Comparison of ENCODE assay signal across 1 cellular context in genomic region chr2:149544692-149545091, GRCh38.
TF ChIP-seq lines count a peak whose summit lies in the region.

No MANE protein-coding gene starts in this region.

TF ChIP-seq in WTC11, 78 proteins besides CTCF, POLR2A, EP300 and RAD21 (continued from another document):
- TF ChIP-seq GRHL2 (CRISPR knock-in tag; IDR thresholded peaks at IDR 0.05; ENCODE audit: insufficient replicate concordance, severe bottlenecking): no peak
- no peak for TF ChIP-seq ZNF281 (CRISPR knock-in tag; IDR thresholded peaks at IDR 0.05)
TF ChIP-seq in WTC11: peak in this region for 0.
